ENCODE assay signal across 8 cellular contexts in genomic region chr3:130002666-130003598, GRCh38. TPM values are rescaled to one million over a fixed set of nuclear protein-coding genes. Genes with fewer than 3 reads are reported as not detected.
DNase-seq lines count a peak whose midpoint lies in the region; ATAC-seq and TF ChIP-seq lines count a peak whose summit lies in the region.
"Not testable (repeated sequence)": the region's sequence is repeated elsewhere in the genome, so short reads cannot be mapped to it uniquely, and the experiment has no call there.

No MANE protein-coding gene starts in this region.

- H3K9me3 ChIP-seq in SJCRH30 (replicated peaks); ectodermal cell (ENCODE audit: control insufficient read depth, low read length); gastrocnemius medialis; thyroid gland: not testable (repeated sequence)

- not testable (repeated sequence) for TF ChIP-seq POLR2A in gastrocnemius medialis (IDR thresholded peaks at IDR 0.05); thyroid gland (IDR thresholded peaks at IDR 0.05)

- H3K27ac ChIP-seq in SJCRH30; ectodermal cell (ENCODE audit: insufficient read depth, low read depth, low read length, poor library complexity, severe bottlenecking); gastrocnemius medialis; thyroid gland: not testable (repeated sequence)

- 6 to 7% methylated on average over 76 of the region's 86 CpGs for WGBS in ectodermal cell, 2 experiments
- 50 to 56% methylated on average over 4 to 7 of the region's 86 CpGs for WGBS in thyroid gland, 2 donors

- intact Hi-C loops in gastrocnemius medialis (cut with DNase I; ENCODE audit: low total_unique reads); thyroid gland (cut with DNase I): not testable (repeated sequence)

- DNase-seq in DMS79 treated with DMSO at 0.1 percent for 48 hours (lab: John Stamatoyannopoulos, UW): peak; percentile 17
- peak; percentile 14 to 19 for DNase-seq in Kasumi-1 (lab: John Stamatoyannopoulos, UW)
- DNase-seq in SJCRH30: peak; percentile 51 to 56
- peak; percentile 69 for DNase-seq in activated T-cell treated with anti-CD3 and anti-CD28 coated beads for 48 hours (ENCODE audit: low read depth)
- not testable (repeated sequence) for DNase-seq in kidney epithelial cell (ENCODE audit: low read depth); gastrocnemius medialis
- peak; percentile 50 to 54 for DNase-seq in thyroid gland

- not testable (repeated sequence) for H3K4me1 ChIP-seq in SJCRH30; ectodermal cell (ENCODE audit: control insufficient read depth, insufficient read depth, low read length); gastrocnemius medialis; thyroid gland

- in situ Hi-C loops in gastrocnemius medialis (cut with MboI; ENCODE audit: low sequenced_read_pairs in 4 of 4): not testable (repeated sequence)

- not testable (repeated sequence) for TF ChIP-seq CTCF in kidney epithelial cell (IDR thresholded peaks at IDR 0.05; ENCODE audit: insufficient read depth, low read length, poor library complexity, severe bottlenecking)
- TF ChIP-seq CTCF in gastrocnemius medialis (IDR thresholded peaks at IDR 0.05 in 4 of 5, conservative IDR thresholded peaks at IDR 0.05 in 1 of 5) (peak in 4 of 5 experiments; percentile 74 to 93 (median 84)), thyroid gland (IDR thresholded peaks at IDR 0.05) (peak in 4 of 6 experiments; percentile 28 to 89 (median 88))

- not testable (repeated sequence) for H3K27me3 ChIP-seq in SJCRH30, gastrocnemius medialis, thyroid gland
- peaks cover 39% of the 10 kb centered on the region for H3K27me3 ChIP-seq in ectodermal cell (ENCODE audit: control insufficient read depth, insufficient read depth, low read length, poor library complexity, severe bottlenecking)
- peaks cover 12% of the 10 kb centered on the region for H3K27me3 ChIP-seq in kidney epithelial cell (ENCODE audit: control insufficient read depth, insufficient read depth, low read length)

- not testable (repeated sequence) for H3K36me3 ChIP-seq in SJCRH30; ectodermal cell (ENCODE audit: control insufficient read depth, insufficient read depth, low read length); kidney epithelial cell (ENCODE audit: control insufficient read depth, insufficient read depth, low read length); gastrocnemius medialis; thyroid gland

- ATAC-seq in gastrocnemius medialis: not testable (repeated sequence)

- H3K4me3 ChIP-seq in SJCRH30 (peak overlapping the region; percentile 65), ectodermal cell (ENCODE audit: insufficient read depth, low read depth, low read length) (peak overlapping the region; percentile 27), kidney epithelial cell (ENCODE audit: low read depth, low read length) (peak overlapping the region; percentile 29), gastrocnemius medialis (peak overlapping the region; percentile 53 to 65 (median 58)), thyroid gland (replicated peaks in 1 of 3) (peak overlapping the region in 2 of 3 donors; percentile 21 to 31)

RNA-seq across cellular contexts. Expression of gene TRH, which starts 28.4 kb away (rescaled TPM):
- total RNA-seq in SJCRH30 (2014; rRNA removed; shearing (Covaris generic)): not detected in 2 replicates
- 0.33 TPM for polyA plus RNA-seq in ectodermal cell (2013, experiment 1 of 4)
- 0.39 TPM for polyA plus RNA-seq in ectodermal cell (2013, experiment 2 of 4)
- 0.21 TPM for polyA plus RNA-seq in ectodermal cell (2013, experiment 3 of 4)
- 0.45 TPM for polyA plus RNA-seq in ectodermal cell (2013, experiment 4 of 4)
- total RNA-seq in kidney epithelial cell (not detected in 2 replicates), gastrocnemius medialis (not detected), thyroid gland (under 1 TPM in 1 of 4 donors, not detected in 3; 0.22 TPM)
